ENCODE assay signal across 1 cellular context in genomic region chr12:65596514-65597010, GRCh38.
TF ChIP-seq lines count a peak whose summit lies in the region.

No MANE protein-coding gene starts in this region.

TF ChIP-seq in Ishikawa, 13 proteins besides CTCF, POLR2A, EP300 and RAD21 (continued from another document):
- TF ChIP-seq YY1 (IDR thresholded peaks at IDR 0.05; ENCODE audit: low read depth), result no peak
